8 cellular contexts compared by ENCODE assay signal in the genomic region with DNA sequence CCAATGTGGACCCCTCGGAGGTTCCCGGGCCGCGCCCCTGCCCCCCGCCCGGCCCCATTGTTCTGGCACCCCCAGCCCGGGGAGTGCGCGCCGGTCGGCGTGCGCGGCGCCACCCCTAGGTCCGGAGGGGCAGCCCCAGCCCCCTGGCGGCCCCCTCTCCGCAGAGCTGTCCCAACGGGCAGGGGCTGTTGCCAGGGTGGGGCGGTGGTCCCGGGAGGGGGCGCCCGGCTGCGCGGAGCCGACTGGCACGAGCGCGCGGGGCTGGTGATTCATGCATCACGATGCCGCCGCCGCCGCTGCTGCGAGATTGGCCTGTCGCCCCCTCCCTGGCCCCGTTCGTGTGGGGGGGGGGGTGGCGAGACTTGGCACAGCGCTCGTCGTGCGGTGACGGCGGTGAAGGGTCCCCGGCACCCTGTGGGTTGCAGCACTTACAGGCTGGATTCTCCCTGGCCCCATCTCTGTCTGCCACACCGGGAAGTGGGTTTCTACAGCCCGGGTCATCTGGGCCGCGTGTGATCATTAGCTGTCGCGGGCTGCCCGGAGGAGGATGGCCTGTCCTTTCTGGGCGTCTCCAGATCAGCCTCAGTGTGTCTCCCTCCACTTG. TPM values are rescaled to one million over a fixed set of nuclear protein-coding genes. Genes with fewer than 3 reads are reported as not detected.
DNase-seq lines count a peak whose midpoint lies in the region; ATAC-seq and TF ChIP-seq lines count a peak whose summit lies in the region.

No MANE protein-coding gene starts in this region.

- TF ChIP-seq POLR2A in NB4 (IDR thresholded peaks at IDR 0.05; ENCODE audit: extremely low read depth, insufficient read length) (no peak), sigmoid colon (IDR thresholded peaks at IDR 0.05) (no peak)

- DNase-seq in AG10803 (ENCODE audit: low read depth) (no peak), NB4 (ENCODE audit: low read depth) (peak; percentile 57), activated gamma-delta T cell (lab: John Stamatoyannopoulos, UW) (peak; percentile 63), head of caudate nucleus (peak in 40 of 42 donors; percentile 28 to 87 (median 63)), sigmoid colon (peak; percentile 81), AML-193 (lab: John Stamatoyannopoulos, UW) (no peak), Kasumi-1 (lab: John Stamatoyannopoulos, UW) (no peak)

- H3K27ac ChIP-seq in sigmoid colon, result peak overlapping the region; percentile 94 to 99 (median 97)

- peaks cover 0 to 55% (median 52%) of the 10 kb centered on the region in 4 donors for H3K4me1 ChIP-seq in sigmoid colon

- no peak for TF ChIP-seq EP300 in sigmoid colon (IDR thresholded peaks at IDR 0.05)

- no peaks in the 10 kb centered on the region for H3K9me3 ChIP-seq in sigmoid colon

- no peaks in the 10 kb centered on the region for H3K36me3 ChIP-seq in sigmoid colon

- no peaks in the 10 kb centered on the region for H3K27me3 ChIP-seq in sigmoid colon

- 2 to 4% methylated on average over 55 of the region's 55 CpGs for WGBS in sigmoid colon, 2 donors

- TF ChIP-seq CTCF in AG10803 (conservative IDR thresholded peaks at IDR 0.05; ENCODE audit: low read length) (no peak), NB4 (IDR thresholded peaks at IDR 0.05; ENCODE audit: low read depth, low read length) (no peak), sigmoid colon (IDR thresholded peaks at IDR 0.05) (no peak)

- H3K4me3 ChIP-seq in AG10803 (ENCODE audit: low read length) (peak overlapping the region; percentile 81), NB4 (ENCODE audit: low read depth, low read length) (peak overlapping the region; percentile 53), sigmoid colon (peak overlapping the region; percentile 69 to 95 (median 82))

- no peak for ATAC-seq in GM18870 (IDR thresholded peaks at IDR 0.05; ENCODE audit: unreplicated experiment)

- intact Hi-C loops in head of caudate nucleus (cut with DNase I) (no loop called here), sigmoid colon (cut with DNase I) (loop anchor here (1.0 to 5.0 kb wide), 3 partner anchors 34 to 121 kb away; partner anchors contain the start of gene GPR107)

RNA-seq across cellular contexts. Expression of gene NCS1, which starts 0.8 kb away (rescaled TPM):
- 100 to 1,000 TPM in 1 of 4 donors, 10 to 100 TPM in 3; 78.5 to 133 (median 96.9) TPM for total RNA-seq in sigmoid colon
- 1 to 10 TPM in 2 of 3 donors, under 1 TPM in 1; 0.69 to 8.9 (median 4.2) TPM for polyA plus RNA-seq in sigmoid colon

Comparison
In these comparisons a context has a peak if more than half of its experiments do, and no peak if none do; other contexts are left out.
1. DNase-seq: peak in NB4 (single experiment), activated gamma-delta T cell (single experiment), head of caudate nucleus (40 of 42) and sigmoid colon (single experiment); none in AG10803 (single experiment), AML-193 (0 of 2) and Kasumi-1 (0 of 2).
2. Peak in every context shown above with its lines, with median percentiles within 50 percentile points of each other: H3K4me3 ChIP-seq.